Comparison of ENCODE assay signal across 19 cellular contexts in genomic region chr3:155369735-155370134, GRCh38.
A peak's percentile ranks its signal among the peaks of the same experiment; 100 is the strongest.
DNase-seq lines count a peak whose midpoint lies in the region; ATAC-seq, FAIRE-seq and TF ChIP-seq lines count a peak whose summit lies in the region.
"Had no signal": no experiment of that assay in that cellular context is flagged by ENCODE, and none has a peak within 500 bp of the region (broad histone marks: within the 10 kb centered on the region; RNA-seq: fewer than 3 reads in every experiment).

No MANE protein-coding gene starts in this region.

- no peak for TF ChIP-seq RAD21 in H1 (IDR thresholded peaks at IDR 0.05 in 1 of 2, conservative IDR thresholded peaks at IDR 0.05 in 1 of 2; ENCODE audit: low read depth in 2 of 2, low read length in 2 of 2)

- no peak overlapping the region for H4K5ac ChIP-seq in H1 (ENCODE audit: insufficient read length, low read depth, low read length)

- H3K36me3 Mint-ChIP-seq in GM23338 (ENCODE audit: low read depth) = peaks cover 7% of the 10 kb centered on the region; the same call in 2 of the 3 replicates
- H3K36me3 Mint-ChIP-seq: CD14-positive monocyte; CD4-positive, alpha-beta memory T cell had no signal

- FAIRE-seq in H1 (lab: Jason Lieb, UNC) = no peak
- FAIRE-seq: A204.1, HepG2 had no signal

- no peak for DNase-seq in GM23338 (ENCODE audit: low spot score)
- no peak for DNase-seq in H1 (ENCODE audit: low read depth in 1 of 2, low spot score in 2 of 2)
- DNase-seq in thyroid gland = no peak
- DNase-seq in stimulated activated CD4-positive, alpha-beta T cell treated with anti-CD3 and anti-CD28 coated beads, Interleukin-4, amount 100 ng/mL, for 1 hour = no peak
- DNase-seq: ACHN; BE2C; CD4-positive, alpha-beta memory T cell; GF-D8; HFFc6; Karpas-422; KBM-7 had no signal

- CTCF ChIA-PET in H1 (lab: Charles Lee; ENCODE audit: partially characterized antibody) = interaction anchor here (1.3 kb wide), 1 partner anchor 20 kb away, joined by 3 read pairs; no protein-coding TSS in a partner anchor

- H4K8ac ChIP-seq in H1 (ENCODE audit: extremely low read depth, insufficient read depth, low read length) = no peak overlapping the region

- H4K20me1 ChIP-seq in GM23338 (replicated peaks; ENCODE audit: insufficient read depth) (no peaks in the 10 kb centered on the region), H1 (replicated peaks in 1 of 2; ENCODE audit: control insufficient read depth in 1 of 2, insufficient read depth in 2 of 2, low read length in 2 of 2) (no peaks in the 10 kb centered on the region)

- H2BK15ac ChIP-seq in H1 (ENCODE audit: low read length) = no peak overlapping the region

- TF ChIP-seq CTCF in GM23338 (conservative IDR thresholded peaks at IDR 0.05; ENCODE audit: low read depth in 2 of 2) = no peak
- TF ChIP-seq CTCF in H1 (IDR thresholded peaks at IDR 0.05; ENCODE audit: control extremely low read depth in 1 of 3, insufficient read depth in 1 of 3, low read depth in 1 of 3, low read length in 3 of 3) = no peak
- TF ChIP-seq CTCF in thyroid gland (IDR thresholded peaks at IDR 0.05) = no peak

- no peak overlapping the region for H3K23ac ChIP-seq in H1 (ENCODE audit: insufficient read length)

- H2AK5ac ChIP-seq in H1 (ENCODE audit: low read depth, low read length) = no peak overlapping the region

- H3K9me3 Mint-ChIP-seq in GM23338 = peaks cover 8% of the 10 kb centered on the region; the same call in 2 of the 3 replicates
- H3K9me3 Mint-ChIP-seq: HFFc6 had no signal

- intact Hi-C loops in thyroid gland (cut with DNase I) = no loop called here

- peaks cover 79% of the 10 kb centered on the region for H3K4me1 ChIP-seq in GM23338 (ENCODE audit: insufficient read depth)
- H3K4me1 ChIP-seq in HUES48 (ENCODE audit: control insufficient read depth, insufficient read depth, low read length) = peaks cover 77% of the 10 kb centered on the region
- peaks cover 0 to 27% (median 19%) of the 10 kb centered on the region in 4 experiments; a peak in 5 of 7 replicates for H3K4me1 ChIP-seq in H1 (replicated peaks in 1 of 4; ENCODE audit: control insufficient read depth in 3 of 4, insufficient read depth in 4 of 4, low read length in 3 of 4)
- peaks cover 34 to 47% of the 10 kb centered on the region in 2 donors for H3K4me1 ChIP-seq in thyroid gland
- H3K4me1 ChIP-seq: BE2C had no signal

- POLR2A ChIA-PET in H1 (lab: Charles Lee; ENCODE audit: partially characterized antibody) = no interaction called here

- peak overlapping the region; percentile 79 for H3K4ac ChIP-seq in H1 (replicated peaks; ENCODE audit: insufficient read length, low read depth, low read length)

- H3K4me3 ChIP-seq in GM23338 (peak overlapping the region; percentile 25; the same call in 1 of the 2 replicates), HUES48 (ENCODE audit: low read depth, low read length) (peak overlapping the region; percentile 27), H1 (ENCODE audit: extremely low read depth in 1 of 4, insufficient read depth in 2 of 4, low read depth in 3 of 4, low read length in 4 of 4) (peak overlapping the region in 1 of 4 experiments; percentile 40; a peak in 1 of 8 replicates), thyroid gland (replicated peaks in 1 of 3) (no peak overlapping the region)

- no peaks in the 10 kb centered on the region for H3F3A ChIP-seq in GM23338 (replicated peaks; ENCODE audit: low read depth)

- H3K27ac ChIP-seq in GM23338 (ENCODE audit: low read depth) (peak overlapping the region; percentile 91), HUES48 (ENCODE audit: low read depth, low read length) (peak overlapping the region; percentile 73), H1 (ENCODE audit: low read depth, low read length) (no peak overlapping the region), thyroid gland (peak overlapping the region in 2 of 3 donors; percentile 2 to 46)

- H2AFZ ChIP-seq in GM23338 = no peak overlapping the region
- H2AFZ ChIP-seq in H1 (ENCODE audit: low read length) = no peak overlapping the region

- H3K36me3 ChIP-seq in GM23338 (ENCODE audit: insufficient read depth) (no peaks in the 10 kb centered on the region), HUES48 (ENCODE audit: control insufficient read depth, insufficient read depth, low read length) (no peaks in the 10 kb centered on the region), H1 (ENCODE audit: control insufficient read depth in 2 of 4, insufficient read depth in 4 of 4, low read length in 3 of 4) (peaks cover 0 to 4% (median 0%) of the 10 kb centered on the region in 4 experiments; a peak in 1 of 8 replicates), thyroid gland (no peaks in the 10 kb centered on the region)
- H3K36me3 ChIP-seq: BE2C had no signal

- H3K4me1 Mint-ChIP-seq in GM23338 = peaks cover 66% of the 10 kb centered on the region
- H3K4me1 Mint-ChIP-seq: CD14-positive monocyte; CD4-positive, alpha-beta memory T cell; IgD-negative memory B cell had no signal

- ATAC-seq in GM23338 (peak; percentile 73), HG03280 (IDR thresholded peaks at IDR 0.05; ENCODE audit: unreplicated experiment) (no peak), HG02759 (IDR thresholded peaks at IDR 0.05; ENCODE audit: unreplicated experiment) (no peak)
- ATAC-seq: HCT116, HepG2 had no signal

- no peak overlapping the region for H3K9ac ChIP-seq in HUES48 (ENCODE audit: low read depth, low read length)
- H3K9ac ChIP-seq in H1 (replicated peaks in 1 of 4; ENCODE audit: extremely low read depth in 1 of 4, low read depth in 3 of 4, low read length in 3 of 4) = no peak overlapping the region

- no peaks in the 10 kb centered on the region for H3K9me2 ChIP-seq in GM23338 (ENCODE audit: insufficient read depth)

- peak overlapping the region; percentile 45 for H4K91ac ChIP-seq in H1 (replicated peaks; ENCODE audit: insufficient read length, low read length)

- TF ChIP-seq EP300 in H1 (IDR thresholded peaks at IDR 0.05; ENCODE audit: borderline replicate concordance in 1 of 2, low read depth in 2 of 2, low read length in 2 of 2) = no peak

- H3K27ac Mint-ChIP-seq in GM23338 = peak overlapping the region; percentile 86
- H3K27ac Mint-ChIP-seq: CD4-positive, alpha-beta memory T cell; HFFc6; IgD-negative memory B cell had no signal

- peak overlapping the region; percentile 37; the same call in 1 of the 2 replicates for H2BK20ac ChIP-seq in H1 (ENCODE audit: low read length)

- H3K4me2 ChIP-seq in GM23338 (peak overlapping the region; percentile 46), H1 (ENCODE audit: insufficient read depth in 1 of 2, low read depth in 2 of 2, low read length in 2 of 2) (peak overlapping the region; percentile 49 to 59)

- H2BK5ac ChIP-seq in H1 (ENCODE audit: low read depth, low read length) = peak overlapping the region; percentile 79; the same call in 1 of the 2 replicates

- TF ChIP-seq POLR2A in H1 (IDR thresholded peaks at IDR 0.05; ENCODE audit: control extremely low read depth in 1 of 2, low read depth in 2 of 2, low read length in 2 of 2) (no peak), thyroid gland (IDR thresholded peaks at IDR 0.05) (no peak)

- H3K27me3 Mint-ChIP-seq in GM23338 (ENCODE audit: insufficient read depth, low read depth, poor library complexity) = no peaks in the 10 kb centered on the region

- H3K79me1 ChIP-seq in H1 (ENCODE audit: low read depth, low read length) = no peaks in the 10 kb centered on the region

- no peak overlapping the region for H2BK12ac ChIP-seq in H1 (ENCODE audit: low read depth, low read length)

- H3K14ac ChIP-seq in H1 (ENCODE audit: insufficient read length) = no peak overlapping the region

- WGBS in H1 (ENCODE audit: extremely low coverage in 1 of 2, insufficient coverage in 1 of 2, insufficient read length in 1 of 2, insufficient replicate concordance in 2 of 2, low coverage in 1 of 2, low lambda C conversion rate in 2 of 2, missing lambda C conversion rate in 1 of 2), 2 experiments = 53% methylated on average over 3 of the region's 3 CpGs; no CpG with 5 or more reads in 1 of the 2 experiments
- 85 to 93% methylated on average over 3 of the region's 3 CpGs for WGBS in thyroid gland, 2 donors

- H3K79me2 ChIP-seq in GM23338 (replicated peaks; ENCODE audit: insufficient read depth) (no peaks in the 10 kb centered on the region), H1 (ENCODE audit: control insufficient read depth in 1 of 2, insufficient read depth in 2 of 2, low read length in 2 of 2) (no peaks in the 10 kb centered on the region)

- H3K27me3 ChIP-seq in GM23338 (ENCODE audit: insufficient read depth) (no peaks in the 10 kb centered on the region), HUES48 (ENCODE audit: control insufficient read depth, insufficient read depth, low read length) (peaks cover 9% of the 10 kb centered on the region; the same call in 1 of the 2 replicates), H1 (replicated peaks in 1 of 4; ENCODE audit: control insufficient read depth in 3 of 4, extremely low read depth in 1 of 4, insufficient read depth in 3 of 4, low read length in 3 of 4) (peaks cover 0 to 2% (median 0%) of the 10 kb centered on the region in 4 experiments; a peak in 3 of 7 replicates), thyroid gland (no peaks in the 10 kb centered on the region)
- H3K27me3 ChIP-seq: BE2C had no signal

- H3K9me3 ChIP-seq in HUES48 (ENCODE audit: control insufficient read depth, insufficient read depth, low read length) = no peaks in the 10 kb centered on the region; the same call in 1 of the 2 replicates
- H3K9me3 ChIP-seq in H1 (ENCODE audit: insufficient read depth in 2 of 2, low read depth in 1 of 2, low read length in 1 of 2) = peaks cover 4% of the 10 kb centered on the region in 2 experiments; a peak in 3 of 4 replicates
- H3K9me3 ChIP-seq in thyroid gland = no peaks in the 10 kb centered on the region
- H3K9me3 ChIP-seq: BE2C had no signal

- H3K23me2 ChIP-seq in H1 (ENCODE audit: low read depth, low read length) = no peaks in the 10 kb centered on the region

- no peak overlapping the region for H3K18ac ChIP-seq in H1 (ENCODE audit: extremely low read depth, low read length)

- H3K4me3 Mint-ChIP-seq in GM23338 = no peak overlapping the region
- H3K4me3 Mint-ChIP-seq: CD14-positive monocyte; CD4-positive, alpha-beta memory T cell; HFFc6; IgD-negative memory B cell had no signal

- H2BK120ac ChIP-seq in H1 (replicated peaks; ENCODE audit: low read depth, low read length) = peak overlapping the region; percentile 84

- H3K56ac ChIP-seq in H1 (replicated peaks; ENCODE audit: insufficient read length, low read depth, low read length) = no peak overlapping the region

TF ChIP-seq in GM23338, 12 proteins besides CTCF, POLR2A, EP300 and RAD21 (continues in another document):
- TF ChIP-seq CREB1 (CRISPR knock-in tag; IDR thresholded peaks at IDR 0.05; ENCODE audit: low read depth) = no peak
- no peak for TF ChIP-seq POLR2AphosphoS5 (IDR thresholded peaks at IDR 0.05; ENCODE audit: low read depth)

TF ChIP-seq in H1, 55 proteins besides CTCF, POLR2A, EP300 and RAD21:
- TF ChIP-seq ZNF274 (IDR thresholded peaks at IDR 0.05; ENCODE audit: borderline replicate concordance, extremely low read depth, low read length) (no peak), NANOG (IDR thresholded peaks at IDR 0.05; ENCODE audit: insufficient read depth, low read depth, low read length, poor library complexity, severe bottlenecking) (no peak), RFX5 (IDR thresholded peaks at IDR 0.05; ENCODE audit: borderline replicate concordance, low read depth, low read length) (no peak)

Comparison
In these comparisons a context has a peak if more than half of its experiments do, and no peak if none do; other contexts are left out.
1. H3K4me3 ChIP-seq: peak in GM23338 (single experiment) and HUES48 (single experiment); none in thyroid gland (0 of 3).